ENCODE assay signal across 9 cellular contexts in genomic region chr3:48039487-48040190, GRCh38. TPM values are rescaled to one million over a fixed set of nuclear protein-coding genes. Genes with fewer than 3 reads are reported as not detected.
DNase-seq lines count a peak whose midpoint lies in the region; ATAC-seq, FAIRE-seq and TF ChIP-seq lines count a peak whose summit lies in the region.
"Had no signal": no experiment of that assay in that cellular context is flagged by ENCODE, and none has a peak within 500 bp of the region (broad histone marks: within the 10 kb centered on the region; RNA-seq: fewer than 3 reads in every experiment).

No MANE protein-coding gene starts in this region.

- in situ Hi-C loops in mammary epithelial cell (cut with MboI; ENCODE audit: low sequenced_read_pairs in 2 of 2), result no loop called here
- in situ Hi-C loops in HepG2 (cut with HindIII; ENCODE audit: extremely low pct_ligation_motif_present, low pct_unique_long_range_greater_than_20kb), result no loop called here

- no peaks in the 10 kb centered on the region for H3K27me3 ChIP-seq in mammary epithelial cell (ENCODE audit: insufficient read depth, low read length)
- no peaks in the 10 kb centered on the region for H3K27me3 ChIP-seq in HepG2 (ENCODE audit: control insufficient read depth in 1 of 2, insufficient read depth in 2 of 2, low read length in 2 of 2)
- H3K27me3 ChIP-seq in upper lobe of left lung, result no peaks in the 10 kb centered on the region

- no peak for TF ChIP-seq RAD21 in HepG2 (CRISPR knock-in tag; IDR thresholded peaks at IDR 0.05)

- dilution Hi-C loops in mammary epithelial cell (cut with HindIII; ENCODE audit: low sequenced_read_pairs), result no loop called here

- CTCF ChIA-PET in mammary epithelial cell (lab: Charles Lee; ENCODE audit: low non-redundant PET), result interaction anchor here (0.6 kb wide), 1 partner anchor 112 kb away, joined by 3 read pairs; no protein-coding TSS in a partner anchor
- CTCF ChIA-PET in HepG2 (lab: Yijun Ruan, JAX; ENCODE audit: low intra/inter-chr PET ratio, low total read pairs), result no interaction called here

- WGBS in mammary epithelial cell (ENCODE audit: low coverage, missing lambda C conversion rate), result 37% methylated on average over 1 of the region's 1 CpG
- WGBS in HepG2 (ENCODE audit: low lambda C conversion rate), result 0% methylated on average over 1 of the region's 1 CpG
- WGBS in upper lobe of left lung, 2 donors, result 0% methylated on average over 1 of the region's 1 CpG

- H3K4me1 ChIP-seq in mammary epithelial cell (ENCODE audit: insufficient read depth, low read length), result peaks cover 33% of the 10 kb centered on the region
- peaks cover 49% of the 10 kb centered on the region for H3K4me1 ChIP-seq in HepG2 (ENCODE audit: insufficient read depth, low read length)
- peaks cover 15 to 43% (median 26%) of the 10 kb centered on the region in 4 donors for H3K4me1 ChIP-seq in upper lobe of left lung

- peak; percentile 93 for ATAC-seq in HepG2
- peak; percentile 38 to 49 for ATAC-seq in upper lobe of left lung (ENCODE audit: low FRiP score in 2 of 2)
- ATAC-seq in HG03439 (IDR thresholded peaks at IDR 0.05; ENCODE audit: unreplicated experiment), result no peak

- DNase-seq in SKM-1 treated with dmso at 0.1 percent for 144 hours (lab: John Stamatoyannopoulos, UW; ENCODE audit: unreplicated experiment) (peak; percentile 25), SKM-1 (lab: John Stamatoyannopoulos, UW; ENCODE audit: unreplicated experiment) (no peak), mammary epithelial cell (peak; percentile 43), HepG2 (ENCODE audit: low spot score) (peak; percentile 97), upper lobe of left lung (no peak), HuH-7 (ENCODE audit: low spot score) (no peak)
- DNase-seq in stimulated activated CD4-positive, alpha-beta T cell treated with anti-CD3 and anti-CD28 coated beads, Interleukin-1b, Interleukin-23, amount 100 ng/mL, for 48 hours, result no peak

- FAIRE-seq in HepG2 (lab: Jason Lieb, UNC), result peak; percentile 76

- H4K20me1 ChIP-seq in mammary epithelial cell (ENCODE audit: insufficient read depth, low read length), result peaks cover 2% of the 10 kb centered on the region
- no peaks in the 10 kb centered on the region for H4K20me1 ChIP-seq in HepG2 (ENCODE audit: insufficient read depth, low read length)

- H3K9me3 ChIP-seq in mammary epithelial cell (replicated peaks; ENCODE audit: insufficient read depth, low read length) (no peaks in the 10 kb centered on the region), HepG2 (ENCODE audit: low read length) (no peaks in the 10 kb centered on the region), upper lobe of left lung (no peaks in the 10 kb centered on the region)

- peak overlapping the region; percentile 45 for H3K4me2 ChIP-seq in mammary epithelial cell (ENCODE audit: insufficient read depth, low read depth, low read length)
- peak overlapping the region; percentile 93 for H3K4me2 ChIP-seq in HepG2 (ENCODE audit: low read depth, low read length)

- BruUV-seq in mammary epithelial cell (replicated peaks; lab: Mats Ljungman, UMichigan) (no TSS peak), HepG2 (replicated peaks; lab: Mats Ljungman, UMichigan) (TSS peak; percentile 97)

- TF ChIP-seq POLR2A in HepG2 (IDR thresholded peaks at IDR 0.05; ENCODE audit: insufficient read depth in 1 of 2, low read depth in 2 of 2, low read length in 2 of 2) (peak in 1 of 2 experiments; percentile 67; a peak in 3 of 4 replicates), upper lobe of left lung (IDR thresholded peaks at IDR 0.05) (no peak)

- H3K27ac ChIP-seq in mammary epithelial cell (ENCODE audit: insufficient read depth, low read depth, low read length) (peak overlapping the region; percentile 43), HepG2 (ENCODE audit: extremely low read length, insufficient read depth, low read length) (peak overlapping the region; percentile 98), upper lobe of left lung (peak overlapping the region; percentile 49 to 77 (median 63))
- H3K27ac ChIP-seq: epithelial cell of prostate had no signal

- H3K79me2 ChIP-seq in mammary epithelial cell (ENCODE audit: insufficient read depth, low read length), result peaks cover 92% of the 10 kb centered on the region
- H3K79me2 ChIP-seq in HepG2 (ENCODE audit: insufficient read depth, low read length), result peaks cover 41% of the 10 kb centered on the region

- intact Hi-C loops in mammary epithelial cell (cut with micrococcal nuclease), result no loop called here
- intact Hi-C loops in HepG2 (cut with micrococcal nuclease; ENCODE audit: unreplicated experiment), result loop anchor here (2.0 kb wide), 1 partner anchor 49 kb away; no protein-coding TSS in a partner anchor

- H3K4me3 ChIP-seq in mammary epithelial cell (replicated peaks in 1 of 3; ENCODE audit: insufficient read depth in 1 of 3, low read depth in 2 of 3, low read length in 3 of 3), result no peak overlapping the region
- H3K4me3 ChIP-seq in HepG2 (replicated peaks in 1 of 3; ENCODE audit: insufficient read depth in 1 of 3, low read depth in 2 of 3, low read length in 3 of 3), result peak overlapping the region; percentile 39 to 52 (median 44)
- no peak overlapping the region for H3K4me3 ChIP-seq in upper lobe of left lung

- POLR2A ChIA-PET in HepG2 (lab: Yijun Ruan, JAX), result interaction anchor here (0.7 to 1.9 kb wide), 8 partner anchors 9 to 112 kb away, joined by 3 to 17 read pairs (median 4); partner anchors contain the start of gene MAP4

- H2AFZ ChIP-seq in mammary epithelial cell (ENCODE audit: low read depth, low read length) (no peak overlapping the region), HepG2 (ENCODE audit: low read length) (no peak overlapping the region)

- peak in 1 of 2 experiments; percentile 40; a peak in 1 of 4 replicates for TF ChIP-seq EP300 in HepG2 (IDR thresholded peaks at IDR 0.05; ENCODE audit: low read depth in 2 of 2, low read length in 2 of 2)
- TF ChIP-seq EP300 in HepG2 (CRISPR knock-in tag; IDR thresholded peaks at IDR 0.05; ENCODE audit: borderline replicate concordance), result no peak; the same call in 1 of the 2 replicates
- TF ChIP-seq EP300 in upper lobe of left lung (IDR thresholded peaks at IDR 0.05), result no peak

- no peak for TF ChIP-seq CTCF in mammary epithelial cell (conservative IDR thresholded peaks at IDR 0.05 in 1 of 2, IDR thresholded peaks at IDR 0.05 in 1 of 2; ENCODE audit: extremely low read depth in 1 of 2, insufficient read depth in 1 of 2, low read depth in 1 of 2, low read length in 2 of 2)
- TF ChIP-seq CTCF in HepG2 (CRISPR knock-in tag; IDR thresholded peaks at IDR 0.05), result no peak
- no peak for TF ChIP-seq CTCF in upper lobe of left lung (IDR thresholded peaks at IDR 0.05)

- H3K9ac ChIP-seq in mammary epithelial cell (ENCODE audit: insufficient read depth, low read length), result no peak overlapping the region
- peak overlapping the region; percentile 89 for H3K9ac ChIP-seq in HepG2 (ENCODE audit: insufficient read depth, low read depth, low read length)

- H3K36me3 ChIP-seq in mammary epithelial cell (ENCODE audit: insufficient read depth, low read length) (peaks cover 3% of the 10 kb centered on the region), HepG2 (replicated peaks in 1 of 2; ENCODE audit: control insufficient read depth in 1 of 2, insufficient read depth in 2 of 2, low read length in 2 of 2) (no peaks in the 10 kb centered on the region), upper lobe of left lung (no peaks in the 10 kb centered on the region)

TF ChIP-seq in HepG2, 621 proteins besides CTCF, POLR2A, EP300 and RAD21 (continues in another document):
- TF ChIP-seq ETV6 (CRISPR knock-in tag; conservative IDR thresholded peaks at IDR 0.05) (no peak), TFDP1 (CRISPR knock-in tag; IDR thresholded peaks at IDR 0.05; ENCODE audit: borderline replicate concordance) (no peak)

RNA-seq across cellular contexts. Expression of gene MAP4, which starts 23.4 kb away (rescaled TPM):
- total RNA-seq in mammary epithelial cell (100 to 1,000 TPM; 148 to 288 TPM), HepG2 (2016; rRNA removed; fragmentation: Illumina TruSeq; extraction: Trizol) (33.1 and 63.3 TPM in 2 replicates), upper lobe of left lung (100 to 1,000 TPM; 106 to 199 (median 148) TPM)
- polyA plus RNA-seq in mammary epithelial cell (119 TPM), HepG2 (2011; rRNA removed) (38.7 and 46.0 TPM in 2 replicates)
- polyA minus RNA-seq in mammary epithelial cell, result 222 TPM
- 4.3 and 4.8 TPM in 2 replicates for total RNA-seq in HepG2 (2016; cell fraction: cytosol; rRNA removed; fragmentation: Illumina TruSeq; extraction: Trizol; ENCODE audit: low read depth)
- 31.4 and 53.9 TPM in 2 replicates for total RNA-seq in HepG2 (2016; cell fraction: insoluble cytoplasmic fraction; rRNA removed; fragmentation: Illumina TruSeq; extraction: Trizol)
- 15.0 and 16.5 TPM in 2 replicates for total RNA-seq in HepG2 (2016; cell fraction: membrane; rRNA removed; fragmentation: Illumina TruSeq; extraction: Trizol)
- total RNA-seq in HepG2 (2016; cell fraction: nucleus; rRNA removed; fragmentation: Illumina TruSeq; extraction: Trizol), result 36.7 and 41.9 TPM in 2 replicates
- polyA plus RNA-seq in HepG2 (2011; cell fraction: cytosol; rRNA removed), result 21.5 and 23.3 TPM in 2 replicates
- 108 and 122 TPM in 2 replicates for polyA plus RNA-seq in HepG2 (2011; cell fraction: nucleus; rRNA removed)
- 61.7 and 78.2 TPM in 2 replicates for polyA plus RNA-seq in HepG2 (2012)
- 2.7 and 3.3 TPM in 2 replicates for polyA plus RNA-seq in HepG2 (2016; cell fraction: cytosol; fragmentation: Illumina TruSeq; extraction: Trizol; ENCODE audit: low read depth)
- polyA plus RNA-seq in HepG2 (2016; cell fraction: insoluble cytoplasmic fraction; fragmentation: Illumina TruSeq; extraction: Trizol; ENCODE audit: low read depth), result 52.8 and 70.0 TPM in 2 replicates
- 8.8 and 10.2 TPM in 2 replicates for polyA plus RNA-seq in HepG2 (2016; cell fraction: membrane; fragmentation: Illumina TruSeq; extraction: Trizol; ENCODE audit: low read depth)
- polyA plus RNA-seq in HepG2 (2016; cell fraction: nucleus; fragmentation: Illumina TruSeq; extraction: Trizol; ENCODE audit: insufficient read depth, low read depth), result 57.0 and 67.2 TPM in 2 replicates
- polyA minus RNA-seq in HepG2 (2011; rRNA and poly(A)+ RNA removed; ENCODE audit: low replicate concordance), result 46.4 and 52.1 TPM in 2 replicates
- polyA minus RNA-seq in HepG2 (2011; cell fraction: cytosol; rRNA and poly(A)+ RNA removed), result 45.9 and 59.9 TPM in 2 replicates
- polyA minus RNA-seq in HepG2 (2011; cell fraction: nucleus; rRNA and poly(A)+ RNA removed), result 54.7 and 70.5 TPM in 2 replicates

Comparison
In these comparisons a context has a peak if more than half of its experiments do, and no peak if none do; other contexts are left out.
1. DNase-seq: peak in SKM-1 treated with dmso at 0.1 percent for 144 hours (single experiment), mammary epithelial cell (single experiment) and HepG2 (single experiment); none in SKM-1 (single experiment), upper lobe of left lung (0 of 2), stimulated activated CD4-positive, alpha-beta T cell treated with anti-CD3 and anti-CD28 coated beads, Interleukin-1b, Interleukin-23, amount 100 ng/mL, for 48 hours (single experiment) and HuH-7 (single experiment).
2. H3K27ac ChIP-seq: peak in every context shown above with its lines; median percentile 98 in HepG2; 63 in upper lobe of left lung; 43 in mammary epithelial cell.
3. H3K4me3 ChIP-seq: peak in HepG2 (3 of 3); none in mammary epithelial cell (0 of 3) and upper lobe of left lung (0 of 4).